Comparison of ENCODE assay signal across 1 cellular context in the genomic region with DNA sequence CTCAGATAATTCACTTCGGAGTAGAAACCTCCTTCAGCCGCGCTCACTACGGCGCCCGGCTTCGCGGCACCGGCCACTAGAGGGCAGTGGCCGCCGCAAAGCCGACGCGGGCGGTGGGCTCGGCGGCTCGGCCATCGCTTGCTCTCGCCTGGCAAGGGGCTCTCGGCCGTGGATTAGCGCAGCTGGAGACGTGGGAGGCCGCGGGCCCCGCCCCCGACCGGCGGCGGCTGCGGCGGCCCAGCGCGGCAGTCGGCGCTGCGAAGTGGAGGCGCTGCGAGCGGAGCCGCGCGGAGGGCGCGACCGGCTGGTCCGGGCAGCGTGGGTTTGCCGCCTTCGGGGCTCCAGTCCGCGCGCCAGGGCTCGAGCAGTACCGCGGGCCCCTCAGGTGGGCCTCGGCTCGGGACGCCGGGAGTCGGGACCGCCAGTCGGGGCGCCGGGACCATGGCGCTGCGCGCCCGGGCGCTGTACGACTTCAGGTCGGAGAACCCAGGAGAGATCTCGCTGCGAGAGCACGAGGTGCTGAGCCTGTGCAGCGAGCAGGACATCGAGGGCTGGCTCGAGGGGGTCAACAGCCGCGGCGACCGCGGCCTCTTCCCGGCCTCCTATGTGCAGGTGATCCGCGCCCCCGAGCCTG.
TF ChIP-seq lines count a peak whose summit lies in the region.

A gene with protein sequence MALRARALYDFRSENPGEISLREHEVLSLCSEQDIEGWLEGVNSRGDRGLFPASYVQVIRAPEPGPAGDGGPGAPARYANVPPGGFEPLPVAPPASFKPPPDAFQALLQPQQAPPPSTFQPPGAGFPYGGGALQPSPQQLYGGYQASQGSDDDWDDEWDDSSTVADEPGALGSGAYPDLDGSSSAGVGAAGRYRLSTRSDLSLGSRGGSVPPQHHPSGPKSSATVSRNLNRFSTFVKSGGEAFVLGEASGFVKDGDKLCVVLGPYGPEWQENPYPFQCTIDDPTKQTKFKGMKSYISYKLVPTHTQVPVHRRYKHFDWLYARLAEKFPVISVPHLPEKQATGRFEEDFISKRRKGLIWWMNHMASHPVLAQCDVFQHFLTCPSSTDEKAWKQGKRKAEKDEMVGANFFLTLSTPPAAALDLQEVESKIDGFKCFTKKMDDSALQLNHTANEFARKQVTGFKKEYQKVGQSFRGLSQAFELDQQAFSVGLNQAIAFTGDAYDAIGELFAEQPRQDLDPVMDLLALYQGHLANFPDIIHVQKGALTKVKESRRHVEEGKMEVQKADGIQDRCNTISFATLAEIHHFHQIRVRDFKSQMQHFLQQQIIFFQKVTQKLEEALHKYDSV (plus strand): TSS at position 248 of the 634 bp plus-strand sequence. CDS start 194 bp downstream, at position 442.

TF ChIP-seq in K562, 482 proteins besides CTCF, POLR2A, EP300 and RAD21 (continued from another document and continues in another):
- TF ChIP-seq CHAMP1 (IDR thresholded peaks at IDR 0.05) (no peak), UBTF (IDR thresholded peaks at IDR 0.05; ENCODE audit: borderline replicate concordance in 1 of 2, low read depth in 2 of 2, low read length in 2 of 2) (peak in 1 of 2 experiments; percentile 85; a peak in 2 of 4 replicates), EHMT2 (IDR thresholded peaks at IDR 0.05) (no peak), ZFPM2 (CRISPR knock-in tag; IDR thresholded peaks at IDR 0.05) (no peak), CBFA2T2 (conservative IDR thresholded peaks at IDR 0.05) (no peak), EWSR1 (IDR thresholded peaks at IDR 0.05; ENCODE audit: borderline replicate concordance, low read depth, partially characterized antibody) (no peak), MAFF (IDR thresholded peaks at IDR 0.05; ENCODE audit: low read length) (no peak), KLF16 (IDR thresholded peaks at IDR 0.05) (peak; percentile 26; the same call in 1 of the 2 replicates), CAMTA2 (CRISPR knock-in tag; conservative IDR thresholded peaks at IDR 0.05) (0 out of 2 replicates have a peak, but pooled peaks have one; percentile 12), ETV1 (tag; conservative IDR thresholded peaks at IDR 0.05; ENCODE audit: low read depth) (no peak), SMAD2 (IDR thresholded peaks at IDR 0.05; ENCODE audit: low read depth, low read length) (no peak), NRF1 (conservative IDR thresholded peaks at IDR 0.05 in 1 of 2, IDR thresholded peaks at IDR 0.05 in 1 of 2) (peak in 1 of 2 experiments; percentile 8; a peak in 2 of 4 replicates), LEF1 (IDR thresholded peaks at IDR 0.05) (no peak), RB1 (IDR thresholded peaks at IDR 0.05; ENCODE audit: low read depth) (peak; percentile 97), MAFG (tag; conservative IDR thresholded peaks at IDR 0.05) (no peak), ZNF184 (CRISPR knock-in tag; IDR thresholded peaks at IDR 0.05) (no peak), ZNF511 (CRISPR knock-in tag; IDR thresholded peaks at IDR 0.05) (no peak), ZNF165 (CRISPR knock-in tag; IDR thresholded peaks at IDR 0.05; ENCODE audit: borderline replicate concordance) (no peak), ZNF57 (CRISPR knock-in tag; IDR thresholded peaks at IDR 0.05) (no peak), NFXL1 (CRISPR knock-in tag; IDR thresholded peaks at IDR 0.05) (no peak), ZNF551 (CRISPR knock-in tag; IDR thresholded peaks at IDR 0.05) (no peak), HNRNPUL1 (IDR thresholded peaks at IDR 0.05; ENCODE audit: low read length) (no peak), MBD2 (IDR thresholded peaks at IDR 0.05; ENCODE audit: borderline replicate concordance, low read depth) (no peak; the same call in 1 of the 2 replicates), ZBTB5 (IDR thresholded peaks at IDR 0.05) (no peak), TEAD4 (IDR thresholded peaks at IDR 0.05; ENCODE audit: low read length) (no peak), TEAD4 (CRISPR knock-in tag; IDR thresholded peaks at IDR 0.05; ENCODE audit: borderline replicate concordance) (no peak), XRCC4 (IDR thresholded peaks at IDR 0.05; ENCODE audit: extremely low read depth, insufficient read depth, insufficient read length) (no peak), HDAC3 (IDR thresholded peaks at IDR 0.05; ENCODE audit: borderline replicate concordance, partially characterized antibody) (no peak), GTF2F1 (IDR thresholded peaks at IDR 0.05; ENCODE audit: low read depth, low read length) (no peak), POLR3A (IDR thresholded peaks at IDR 0.05; ENCODE audit: borderline replicate concordance, extremely low read depth, insufficient read depth, insufficient read length) (no peak), FOXK1 (CRISPR knock-in tag; IDR thresholded peaks at IDR 0.05; ENCODE audit: borderline replicate concordance) (no peak), SP2 (IDR thresholded peaks at IDR 0.05; ENCODE audit: extremely low read depth, low read depth, low read length, poor library complexity, severe bottlenecking) (no peak), ZNF830 (CRISPR knock-in tag; IDR thresholded peaks at IDR 0.05) (no peak), ADNP (tag; IDR thresholded peaks at IDR 0.05) (no peak), ZNF644 (tag; IDR thresholded peaks at IDR 0.05; ENCODE audit: low read depth) (no peak), SRSF9 (IDR thresholded peaks at IDR 0.05; ENCODE audit: borderline replicate concordance, low read depth, low read length) (no peak)
- TF ChIP-seq, protein P1, sequence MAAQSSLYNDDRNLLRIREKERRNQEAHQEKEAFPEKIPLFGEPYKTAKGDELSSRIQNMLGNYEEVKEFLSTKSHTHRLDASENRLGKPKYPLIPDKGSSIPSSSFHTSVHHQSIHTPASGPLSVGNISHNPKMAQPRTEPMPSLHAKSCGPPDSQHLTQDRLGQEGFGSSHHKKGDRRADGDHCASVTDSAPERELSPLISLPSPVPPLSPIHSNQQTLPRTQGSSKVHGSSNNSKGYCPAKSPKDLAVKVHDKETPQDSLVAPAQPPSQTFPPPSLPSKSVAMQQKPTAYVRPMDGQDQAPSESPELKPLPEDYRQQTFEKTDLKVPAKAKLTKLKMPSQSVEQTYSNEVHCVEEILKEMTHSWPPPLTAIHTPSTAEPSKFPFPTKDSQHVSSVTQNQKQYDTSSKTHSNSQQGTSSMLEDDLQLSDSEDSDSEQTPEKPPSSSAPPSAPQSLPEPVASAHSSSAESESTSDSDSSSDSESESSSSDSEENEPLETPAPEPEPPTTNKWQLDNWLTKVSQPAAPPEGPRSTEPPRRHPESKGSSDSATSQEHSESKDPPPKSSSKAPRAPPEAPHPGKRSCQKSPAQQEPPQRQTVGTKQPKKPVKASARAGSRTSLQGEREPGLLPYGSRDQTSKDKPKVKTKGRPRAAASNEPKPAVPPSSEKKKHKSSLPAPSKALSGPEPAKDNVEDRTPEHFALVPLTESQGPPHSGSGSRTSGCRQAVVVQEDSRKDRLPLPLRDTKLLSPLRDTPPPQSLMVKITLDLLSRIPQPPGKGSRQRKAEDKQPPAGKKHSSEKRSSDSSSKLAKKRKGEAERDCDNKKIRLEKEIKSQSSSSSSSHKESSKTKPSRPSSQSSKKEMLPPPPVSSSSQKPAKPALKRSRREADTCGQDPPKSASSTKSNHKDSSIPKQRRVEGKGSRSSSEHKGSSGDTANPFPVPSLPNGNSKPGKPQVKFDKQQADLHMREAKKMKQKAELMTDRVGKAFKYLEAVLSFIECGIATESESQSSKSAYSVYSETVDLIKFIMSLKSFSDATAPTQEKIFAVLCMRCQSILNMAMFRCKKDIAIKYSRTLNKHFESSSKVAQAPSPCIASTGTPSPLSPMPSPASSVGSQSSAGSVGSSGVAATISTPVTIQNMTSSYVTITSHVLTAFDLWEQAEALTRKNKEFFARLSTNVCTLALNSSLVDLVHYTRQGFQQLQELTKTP (IDR thresholded peaks at IDR 0.05; ENCODE audit: low read depth in 1 of 2, partially characterized antibody in 2 of 2) = no peak
- TF ChIP-seq, protein P2, sequence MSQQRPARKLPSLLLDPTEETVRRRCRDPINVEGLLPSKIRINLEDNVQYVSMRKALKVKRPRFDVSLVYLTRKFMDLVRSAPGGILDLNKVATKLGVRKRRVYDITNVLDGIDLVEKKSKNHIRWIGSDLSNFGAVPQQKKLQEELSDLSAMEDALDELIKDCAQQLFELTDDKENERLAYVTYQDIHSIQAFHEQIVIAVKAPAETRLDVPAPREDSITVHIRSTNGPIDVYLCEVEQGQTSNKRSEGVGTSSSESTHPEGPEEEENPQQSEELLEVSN (IDR thresholded peaks at IDR 0.05; ENCODE audit: borderline replicate concordance in 1 of 2, extremely low read depth in 1 of 2, insufficient read depth in 1 of 2, insufficient read length in 1 of 2, low read depth in 1 of 2, low read length in 1 of 2, poor library complexity in 1 of 2, severe bottlenecking in 1 of 2) = peak; percentile 38 to 85
- TF ChIP-seq, protein P3, sequence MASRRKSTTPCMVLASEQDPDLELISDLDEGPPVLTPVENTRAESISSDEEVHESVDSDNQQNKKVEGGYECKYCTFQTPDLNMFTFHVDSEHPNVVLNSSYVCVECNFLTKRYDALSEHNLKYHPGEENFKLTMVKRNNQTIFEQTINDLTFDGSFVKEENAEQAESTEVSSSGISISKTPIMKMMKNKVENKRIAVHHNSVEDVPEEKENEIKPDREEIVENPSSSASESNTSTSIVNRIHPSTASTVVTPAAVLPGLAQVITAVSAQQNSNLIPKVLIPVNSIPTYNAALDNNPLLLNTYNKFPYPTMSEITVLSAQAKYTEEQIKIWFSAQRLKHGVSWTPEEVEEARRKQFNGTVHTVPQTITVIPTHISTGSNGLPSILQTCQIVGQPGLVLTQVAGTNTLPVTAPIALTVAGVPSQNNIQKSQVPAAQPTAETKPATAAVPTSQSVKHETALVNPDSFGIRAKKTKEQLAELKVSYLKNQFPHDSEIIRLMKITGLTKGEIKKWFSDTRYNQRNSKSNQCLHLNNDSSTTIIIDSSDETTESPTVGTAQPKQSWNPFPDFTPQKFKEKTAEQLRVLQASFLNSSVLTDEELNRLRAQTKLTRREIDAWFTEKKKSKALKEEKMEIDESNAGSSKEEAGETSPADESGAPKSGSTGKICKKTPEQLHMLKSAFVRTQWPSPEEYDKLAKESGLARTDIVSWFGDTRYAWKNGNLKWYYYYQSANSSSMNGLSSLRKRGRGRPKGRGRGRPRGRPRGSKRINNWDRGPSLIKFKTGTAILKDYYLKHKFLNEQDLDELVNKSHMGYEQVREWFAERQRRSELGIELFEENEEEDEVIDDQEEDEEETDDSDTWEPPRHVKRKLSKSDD (conservative IDR thresholded peaks at IDR 0.05; ENCODE audit: low read length) = no peak; the same call in 1 of the 2 replicates
